In genomic region chr20:36210561-36210960, GRCh38 we compare ENCODE assay signal across 1 cellular context.
TF ChIP-seq lines count a peak whose summit lies in the region.

No MANE protein-coding gene starts in this region.

TF ChIP-seq in HCT116, 20 proteins besides CTCF, POLR2A, EP300 and RAD21 (continued from another document):
- TF ChIP-seq SIN3A (IDR thresholded peaks at IDR 0.05; ENCODE audit: low read depth) (no peak), ZBTB33 (IDR thresholded peaks at IDR 0.05; ENCODE audit: extremely low read depth, insufficient replicate concordance, low read length) (no peak), ZFX (IDR thresholded peaks at IDR 0.05) (no peak)
